20 cellular contexts compared by ENCODE assay signal in genomic region chr2:220787251-220787650, GRCh38.
"Had no signal": no experiment of that assay in that cellular context is flagged by ENCODE, and none has a peak within 500 bp of the region (broad histone marks: within the 10 kb centered on the region; RNA-seq: fewer than 3 reads in every experiment).

No MANE protein-coding gene starts in this region.

- FAIRE-seq: endothelial cell of umbilical vein had no signal

- DNase-seq: colonic mucosa; effector CD4-positive, alpha-beta T cell; endodermal cell; head of caudate nucleus; islet precursor cell; mammary epithelial cell; naive thymus-derived CD4-positive, alpha-beta T cell; stimulated activated CD4-positive, alpha-beta T cell treated with anti-CD3 and anti-CD28 coated beads, Interleukin-2, amount 100 ng/mL, for 24 hours; stimulated activated CD4-positive, alpha-beta T cell treated with anti-CD3 and anti-CD28 coated beads, Interleukin-4, amount 100 ng/mL, for 4 hours; stimulated activated naive B cell treated with anti-CD40 and anti-IgM and Interleukin-4, amounts not matched to agents 10 μg/mL and 1 μg/mL and 100 μg/mL, for 72 hours; stimulated activated naive CD8-positive, alpha-beta T cell treated with anti-CD3 and anti-CD28 coated beads, Interleukin-15, amount 100 ng/mL, for 72 hours; testis; upper lobe of right lung had no signal

- H3K36me3 Mint-ChIP-seq: naive thymus-derived CD4-positive, alpha-beta T cell; stimulated activated naive B cell treated with anti-CD40 and anti-IgM and Interleukin-4, amounts not matched to agents 10 μg/mL and 1 μg/mL and 100 μg/mL, for 72 hours had no signal

- H3K4me3 ChIP-seq: colonic mucosa, hepatocyte, skin epidermis, testis, tibial nerve, upper lobe of right lung, vagina had no signal

- H3K27me3 Mint-ChIP-seq: stimulated activated naive CD8-positive, alpha-beta T cell treated with anti-CD3 and anti-CD28 coated beads, Interleukin-15, amount 100 ng/mL, for 72 hours had no signal

- H3K4me3 Mint-ChIP-seq: endodermal cell; naive thymus-derived CD4-positive, alpha-beta T cell; stimulated activated naive B cell treated with anti-CD40 and anti-IgM and Interleukin-4, amounts not matched to agents 10 μg/mL and 1 μg/mL and 100 μg/mL, for 72 hours; stimulated activated naive CD8-positive, alpha-beta T cell treated with anti-CD3 and anti-CD28 coated beads, Interleukin-15, amount 100 ng/mL, for 72 hours had no signal

- H3K4me1 Mint-ChIP-seq: endodermal cell; naive thymus-derived CD4-positive, alpha-beta T cell; stimulated activated naive B cell treated with anti-CD40 and anti-IgM and Interleukin-4, amounts not matched to agents 10 μg/mL and 1 μg/mL and 100 μg/mL, for 72 hours; stimulated activated naive CD8-positive, alpha-beta T cell treated with anti-CD3 and anti-CD28 coated beads, Interleukin-15, amount 100 ng/mL, for 72 hours had no signal

- H3K27ac Mint-ChIP-seq: endodermal cell; naive thymus-derived CD4-positive, alpha-beta T cell; stimulated activated naive B cell treated with anti-CD40 and anti-IgM and Interleukin-4, amounts not matched to agents 10 μg/mL and 1 μg/mL and 100 μg/mL, for 72 hours; stimulated activated naive CD8-positive, alpha-beta T cell treated with anti-CD3 and anti-CD28 coated beads, Interleukin-15, amount 100 ng/mL, for 72 hours had no signal

- ATAC-seq: left lobe of liver; naive thymus-derived CD4-positive, alpha-beta T cell; sciatic nerve; stimulated activated naive B cell treated with anti-CD40 and anti-IgM and Interleukin-4, amounts not matched to agents 10 μg/mL and 1 μg/mL and 100 μg/mL, for 72 hours; stimulated activated naive CD8-positive, alpha-beta T cell treated with anti-CD3 and anti-CD28 coated beads, Interleukin-15, amount 100 ng/mL, for 72 hours; upper lobe of right lung had no signal
